In the genomic region with DNA sequence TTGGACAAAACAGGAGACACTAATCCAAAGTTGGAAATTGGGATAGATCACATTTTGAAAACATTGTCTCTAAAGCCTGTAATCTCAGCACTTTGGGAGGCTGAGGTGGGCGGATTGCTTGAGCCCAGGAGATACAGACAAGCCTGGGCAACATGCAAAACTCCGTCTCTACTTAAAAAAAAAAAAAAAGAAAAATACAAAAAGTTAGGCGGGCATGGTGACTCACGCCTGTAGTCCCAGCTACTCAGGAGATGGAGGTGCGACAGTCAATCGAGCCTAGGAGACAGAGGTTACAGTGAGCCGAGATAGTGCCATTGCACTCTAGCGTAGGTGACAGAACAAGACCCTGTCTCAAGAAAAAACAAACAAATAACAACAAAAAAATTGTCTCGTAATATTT, we compare ENCODE assay signal across 26 cellular contexts.
"Had no signal": no experiment of that assay in that cellular context is flagged by ENCODE, and none has a peak within 500 bp of the region (broad histone marks: within the 10 kb centered on the region; RNA-seq: fewer than 3 reads in every experiment).

No MANE protein-coding gene starts in this region.

- H3K36me3 ChIP-seq: brain microvascular endothelial cell, cardiac muscle cell, colonic mucosa, gastrocnemius medialis, heart left ventricle had no signal

- DNase-seq: activated CD4-positive, alpha-beta T cell treated with anti-CD3 and anti-CD28 coated beads for 36 hours; activated CD4-positive, alpha-beta T cell treated with anti-CD3 and anti-CD28 coated beads, Interleukin-2, amount 10 ng/mL, durations not matched to agents 24 days and 14 days; activated CD4-positive, CD25-positive, alpha-beta regulatory T cell; activated CD4-positive, CD25-positive, alpha-beta regulatory T cell treated with anti-CD3 and anti-CD28 coated beads, Interleukin-2, amount 50 U/mL, for 72 hours; activated CD8-positive, alpha-beta memory T cell treated with anti-CD3 and anti-CD28 coated beads for 24 hours; activated CD8-positive, alpha-beta T cell treated with anti-CD3 and anti-CD28 coated beads for 36 hours; activated effector memory CD4-positive, alpha-beta T cell treated with Interleukin-2 at 50 U/mL for 16 hours; activated gamma-delta T cell treated with Interleukin-2 at 50 U/mL for 16 hours; activated naive CD4-positive, alpha-beta T cell treated with anti-CD3 and anti-CD28 coated beads, Interleukin-2, amount 50 U/mL, for 16 hours; activated naive CD4-positive, alpha-beta T cell treated with Interleukin-2 at 50 U/mL for 16 hours; activated T-cell treated with anti-CD3 and anti-CD28 coated beads, Interleukin-2, amount 50 U/mL, for 4 hours; amniotic stem cell; anterior cingulate cortex; brain microvascular endothelial cell; central memory CD4-positive, alpha-beta T cell; cerebellar nuclear complex; colonic mucosa; effector CD8-positive, alpha-beta T cell; foreskin fibroblast; gastrocnemius medialis; glutamatergic neuron; heart left ventricle; T-helper 2 cell had no signal

- H3K4me1 ChIP-seq: colonic mucosa, gastrocnemius medialis, heart left ventricle had no signal

- H3K27ac ChIP-seq: brain microvascular endothelial cell, cardiac muscle cell, colonic mucosa, gastrocnemius medialis, heart left ventricle had no signal

- H3K9me3 ChIP-seq: colonic mucosa, gastrocnemius medialis, heart left ventricle had no signal

- H3K27me3 ChIP-seq: brain microvascular endothelial cell, cardiac muscle cell, colonic mucosa, gastrocnemius medialis, heart left ventricle had no signal

- H3K4me3 ChIP-seq: cardiac muscle cell, colonic mucosa, gastrocnemius medialis, heart left ventricle had no signal

- ATAC-seq: activated CD4-positive, alpha-beta T cell treated with anti-CD3 and anti-CD28 coated beads for 36 hours; activated CD8-positive, alpha-beta T cell treated with anti-CD3 and anti-CD28 coated beads for 36 hours; activated T-cell treated with anti-CD3 and anti-CD28 coated beads, Interleukin-2, amount 50 U/mL, for 4 hours; activated T-helper 17 cell treated with anti-CD3 and anti-CD28 coated beads, Interleukin-2, amount 50 U/mL, for 72 hours; esophagus mucosa; gastrocnemius medialis; heart left ventricle had no signal
